Comparison of ENCODE assay signal across 8 cellular contexts in genomic region chr5:109411175-109411514, GRCh38. TPM values are rescaled to one million over a fixed set of nuclear protein-coding genes. Genes with fewer than 3 reads are reported as not detected.
DNase-seq lines count a peak whose midpoint lies in the region; ATAC-seq lines count a peak whose summit lies in the region.

No MANE protein-coding gene starts in this region.

- H3K4me1 Mint-ChIP-seq in CD4-positive, CD25-positive, alpha-beta regulatory T cell = peaks cover 16 to 39% (median 31%) of the 10 kb centered on the region in 4 donors

- peak overlapping the region; percentile 96 to 100 (median 98) for H3K4me3 Mint-ChIP-seq in CD4-positive, CD25-positive, alpha-beta regulatory T cell

- no peak overlapping the region for H3K18ac ChIP-seq in neuronal stem cell (ENCODE audit: low read length)

- H4K8ac ChIP-seq in neuronal stem cell (ENCODE audit: low read depth, low read length) = no peak overlapping the region

- peak overlapping the region; percentile 99 for H3K27ac ChIP-seq in CD4-positive, CD25-positive, alpha-beta regulatory T cell (ENCODE audit: insufficient read depth, low read length, poor library complexity, severe bottlenecking)
- peak overlapping the region; percentile 100 for H3K27ac ChIP-seq in neuronal stem cell (replicated peaks; ENCODE audit: low read length)

- H2BK120ac ChIP-seq in neuronal stem cell (ENCODE audit: low read depth, low read length) = no peak overlapping the region

- no peak for ATAC-seq in CD4-positive, CD25-positive, alpha-beta regulatory T cell (ENCODE audit: low read depth in 2 of 2)
- ATAC-seq in GM18502 (IDR thresholded peaks at IDR 0.05; ENCODE audit: poor library complexity, unreplicated experiment) = no peak

- H3K36me3 ChIP-seq in CD4-positive, CD25-positive, alpha-beta regulatory T cell (ENCODE audit: control insufficient read depth, insufficient read depth, low read length) = no peaks in the 10 kb centered on the region
- no peaks in the 10 kb centered on the region for H3K36me3 ChIP-seq in NT2/D1 (ENCODE audit: insufficient read depth, insufficient read length, low read length)
- H3K36me3 ChIP-seq in endocrine pancreas (ENCODE audit: control insufficient read depth, insufficient read depth, low read length) = no peaks in the 10 kb centered on the region
- no peaks in the 10 kb centered on the region for H3K36me3 ChIP-seq in neuronal stem cell (replicated peaks in 1 of 2; ENCODE audit: control insufficient read depth in 2 of 2, insufficient read depth in 2 of 2, low read length in 2 of 2)

- peak overlapping the region; percentile 67 for H3K4me2 ChIP-seq in neuronal stem cell (ENCODE audit: insufficient read depth, low read length, poor library complexity, severe bottlenecking)

- H3K14ac ChIP-seq in neuronal stem cell (ENCODE audit: low read length) = no peak overlapping the region

- peaks cover 2% of the 10 kb centered on the region for H3K79me1 ChIP-seq in neuronal stem cell (ENCODE audit: low read depth, low read length)

- no peak for DNase-seq in CD4-positive, CD25-positive, alpha-beta regulatory T cell
- DNase-seq in NT2/D1 (ENCODE audit: low read depth, low spot score) (no peak), neuronal stem cell (ENCODE audit: low spot score) (no peak), NAMALWA (ENCODE audit: low spot score) (no peak), NCI-H2196 treated with DMSO at 0.1 percent for 48 hours (lab: John Stamatoyannopoulos, UW; ENCODE audit: unreplicated experiment) (no peak), iPS-NIHi11 (ENCODE audit: low spot score) (no peak)

- H3K27me3 Mint-ChIP-seq in CD4-positive, CD25-positive, alpha-beta regulatory T cell = no peaks in the 10 kb centered on the region

- no peak overlapping the region for H2BK15ac ChIP-seq in neuronal stem cell (ENCODE audit: low read length)

- peaks cover 0 to 14% (median 0%) of the 10 kb centered on the region in 7 donors for H3K9me3 Mint-ChIP-seq in CD4-positive, CD25-positive, alpha-beta regulatory T cell

- H3K4ac ChIP-seq in neuronal stem cell (ENCODE audit: low read length) = no peak overlapping the region

- H2BK12ac ChIP-seq in neuronal stem cell (ENCODE audit: low read length) = no peak overlapping the region

- peak overlapping the region; percentile 69 for H2AFZ ChIP-seq in neuronal stem cell (ENCODE audit: low read length)

- no peaks in the 10 kb centered on the region for H3K9me3 ChIP-seq in CD4-positive, CD25-positive, alpha-beta regulatory T cell (ENCODE audit: control insufficient read depth in 2 of 2, low read length in 2 of 2)
- H3K9me3 ChIP-seq in NT2/D1 (ENCODE audit: insufficient read depth, low read length) (peaks cover 3% of the 10 kb centered on the region; the same call in 1 of the 2 replicates), endocrine pancreas (ENCODE audit: control insufficient read depth, low read length) (peaks cover under 1% of the 10 kb centered on the region), neuronal stem cell (replicated peaks in 1 of 2; ENCODE audit: control insufficient read depth in 2 of 2, insufficient read depth in 1 of 2, low read depth in 1 of 2, low read length in 2 of 2) (peaks cover 2 to 27% of the 10 kb centered on the region in 2 donors)

- H3K27ac Mint-ChIP-seq in CD4-positive, CD25-positive, alpha-beta regulatory T cell = peak overlapping the region; percentile 98 to 100 (median 100)

- H3K23ac ChIP-seq in neuronal stem cell (ENCODE audit: low read depth, low read length, poor library complexity) = no peak overlapping the region

- no peaks in the 10 kb centered on the region for H3K27me3 ChIP-seq in CD4-positive, CD25-positive, alpha-beta regulatory T cell (ENCODE audit: control insufficient read depth, insufficient read depth, low read length)
- H3K27me3 ChIP-seq in NT2/D1 (ENCODE audit: insufficient read depth, insufficient read length) (no peaks in the 10 kb centered on the region), endocrine pancreas (ENCODE audit: control insufficient read depth, insufficient read depth, low read length) (no peaks in the 10 kb centered on the region), neuronal stem cell (ENCODE audit: control insufficient read depth in 3 of 3, insufficient read depth in 3 of 3, low read depth in 1 of 3, low read length in 3 of 3) (no peaks in the 10 kb centered on the region)

- peak overlapping the region; percentile 99 for H3K4me3 ChIP-seq in CD4-positive, CD25-positive, alpha-beta regulatory T cell (ENCODE audit: low read depth, low read length)
- peak overlapping the region; percentile 49 for H3K4me3 ChIP-seq in NT2/D1 (ENCODE audit: insufficient read length, low read depth)
- peak overlapping the region; percentile 90 for H3K4me3 ChIP-seq in endocrine pancreas (ENCODE audit: control insufficient read depth, insufficient read depth, low read length)
- peak overlapping the region in 1 of 2 donors; percentile 52 for H3K4me3 ChIP-seq in neuronal stem cell (ENCODE audit: low read length in 2 of 2)

- H3K36me3 Mint-ChIP-seq in CD4-positive, CD25-positive, alpha-beta regulatory T cell = peaks cover 7% of the 10 kb centered on the region

- WGBS in neuronal stem cell (ENCODE audit: extremely low coverage in 2 of 2, insufficient read length in 2 of 2, insufficient replicate concordance in 1 of 2), 2 donors = no CpG with 5 or more reads among the region's 2 CpGs

- H2BK5ac ChIP-seq in neuronal stem cell (ENCODE audit: low read length) = no peak overlapping the region

- H3K4me1 ChIP-seq in CD4-positive, CD25-positive, alpha-beta regulatory T cell (ENCODE audit: control insufficient read depth, insufficient read depth, low read length, poor library complexity, severe bottlenecking) = peaks cover 31% of the 10 kb centered on the region
- H3K4me1 ChIP-seq in NT2/D1 (ENCODE audit: insufficient read depth, insufficient read length) (peaks cover 3% of the 10 kb centered on the region), endocrine pancreas (ENCODE audit: control insufficient read depth, insufficient read depth, low read length) (peaks cover 20% of the 10 kb centered on the region), neuronal stem cell (ENCODE audit: control insufficient read depth in 2 of 2, insufficient read depth in 1 of 2, low read depth in 1 of 2, low read length in 2 of 2) (peaks cover 6 to 12% of the 10 kb centered on the region in 2 donors)

- no peak overlapping the region for H2AK5ac ChIP-seq in neuronal stem cell (ENCODE audit: low read depth, low read length)

- H3K9ac ChIP-seq in NT2/D1 (ENCODE audit: insufficient read length, low read depth) = peak overlapping the region; percentile 64
- no peak overlapping the region for H3K9ac ChIP-seq in endocrine pancreas (ENCODE audit: control insufficient read depth, insufficient read depth, low read length)
- H3K9ac ChIP-seq in neuronal stem cell (ENCODE audit: low read depth, low read length, poor library complexity) = no peak overlapping the region

- H4K91ac ChIP-seq in neuronal stem cell (ENCODE audit: low read depth, low read length, poor library complexity) = no peak overlapping the region

RNA-seq across cellular contexts. Expression of gene PJA2, which starts 1.4 kb away (rescaled TPM):
- 73.7 TPM for total RNA-seq in CD4-positive, CD25-positive, alpha-beta regulatory T cell
- polyA plus RNA-seq in CD4-positive, CD25-positive, alpha-beta regulatory T cell = 10 to 100 TPM; 56.5 to 65.7 (median 60.6) TPM
- polyA plus RNA-seq in neuronal stem cell (2013, experiment 1 of 2) = 50.4 TPM
- polyA plus RNA-seq in neuronal stem cell (2013, experiment 2 of 2) = 51.3 TPM
